1 cellular context compared by ENCODE assay signal in the genomic region with DNA sequence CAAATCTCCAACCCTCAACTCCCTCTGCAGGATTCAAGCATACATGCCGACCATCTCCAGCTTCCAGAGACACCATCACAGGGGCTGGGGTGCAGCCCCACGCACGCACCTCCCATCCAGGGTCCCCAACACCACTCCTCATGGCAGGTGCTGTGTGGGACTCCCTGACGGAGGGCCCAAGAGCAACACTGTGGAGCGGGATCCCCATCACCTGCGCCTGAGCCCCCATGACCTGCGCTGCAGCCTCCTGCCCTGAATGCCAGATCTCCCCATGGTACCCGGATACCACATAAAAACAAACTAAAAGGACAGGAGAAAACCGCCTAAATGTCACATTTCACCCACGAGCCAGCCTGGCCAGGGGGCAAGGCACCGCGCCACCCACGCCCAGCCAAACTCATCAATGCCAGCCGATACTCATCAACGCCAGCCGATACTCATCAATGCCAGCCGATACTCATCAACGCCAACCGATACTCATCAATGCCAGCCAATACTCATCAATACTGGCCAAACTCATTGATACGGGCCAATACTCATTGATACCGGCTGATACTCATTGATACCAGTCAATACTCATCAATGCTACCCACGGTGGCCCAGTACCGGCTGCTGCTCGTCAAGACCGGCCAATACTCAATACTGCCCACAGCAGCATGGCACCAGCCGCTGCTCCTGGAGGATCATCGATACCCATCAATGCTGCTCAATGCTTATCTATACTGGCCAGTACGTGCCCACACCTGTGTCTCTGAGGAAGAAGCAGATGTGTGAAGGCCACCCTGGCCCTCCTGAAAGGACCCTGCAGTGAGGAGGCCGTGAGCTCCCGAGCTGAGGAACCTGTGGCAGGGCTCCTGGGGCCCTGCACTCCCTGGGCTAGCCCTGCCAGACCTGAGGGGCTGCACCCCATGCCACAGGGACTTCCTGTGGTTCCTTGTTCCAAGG.
A peak's percentile ranks its signal among the peaks of the same experiment; 100 is the strongest.
TF ChIP-seq lines count a peak whose summit lies in the region.

No MANE protein-coding gene starts in this region.

TF ChIP-seq in GM12878, 131 proteins besides CTCF, POLR2A, EP300 and RAD21:
- TF ChIP-seq ESRRA (IDR thresholded peaks at IDR 0.05; ENCODE audit: low read length), result no peak
- TF ChIP-seq TCF3 (IDR thresholded peaks at IDR 0.05; ENCODE audit: borderline replicate concordance, insufficient read depth, low read depth, low read length), result peak; percentile 51; the same call in 1 of the 2 replicates
- TF ChIP-seq, protein P1, sequence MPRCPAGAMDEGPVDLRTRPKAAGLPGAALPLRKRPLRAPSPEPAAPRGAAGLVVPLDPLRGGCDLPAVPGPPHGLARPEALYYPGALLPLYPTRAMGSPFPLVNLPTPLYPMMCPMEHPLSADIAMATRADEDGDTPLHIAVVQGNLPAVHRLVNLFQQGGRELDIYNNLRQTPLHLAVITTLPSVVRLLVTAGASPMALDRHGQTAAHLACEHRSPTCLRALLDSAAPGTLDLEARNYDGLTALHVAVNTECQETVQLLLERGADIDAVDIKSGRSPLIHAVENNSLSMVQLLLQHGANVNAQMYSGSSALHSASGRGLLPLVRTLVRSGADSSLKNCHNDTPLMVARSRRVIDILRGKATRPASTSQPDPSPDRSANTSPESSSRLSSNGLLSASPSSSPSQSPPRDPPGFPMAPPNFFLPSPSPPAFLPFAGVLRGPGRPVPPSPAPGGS (IDR thresholded peaks at IDR 0.05; ENCODE audit: borderline replicate concordance, insufficient read depth, low read depth, low read length, poor library complexity, severe bottlenecking), result peak; percentile 96
- TF ChIP-seq, protein P2, sequence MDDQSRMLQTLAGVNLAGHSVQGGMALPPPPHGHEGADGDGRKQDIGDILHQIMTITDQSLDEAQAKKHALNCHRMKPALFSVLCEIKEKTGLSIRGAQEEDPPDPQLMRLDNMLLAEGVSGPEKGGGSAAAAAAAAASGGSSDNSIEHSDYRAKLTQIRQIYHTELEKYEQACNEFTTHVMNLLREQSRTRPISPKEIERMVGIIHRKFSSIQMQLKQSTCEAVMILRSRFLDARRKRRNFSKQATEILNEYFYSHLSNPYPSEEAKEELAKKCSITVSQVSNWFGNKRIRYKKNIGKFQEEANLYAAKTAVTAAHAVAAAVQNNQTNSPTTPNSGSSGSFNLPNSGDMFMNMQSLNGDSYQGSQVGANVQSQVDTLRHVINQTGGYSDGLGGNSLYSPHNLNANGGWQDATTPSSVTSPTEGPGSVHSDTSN (IDR thresholded peaks at IDR 0.05; ENCODE audit: insufficient replicate concordance, low read depth, low read length), result peak; percentile 54
- TF ChIP-seq ZZZ3 (IDR thresholded peaks at IDR 0.05; ENCODE audit: control insufficient read depth, insufficient read length, low read depth), result no peak
